In the genomic region with DNA sequence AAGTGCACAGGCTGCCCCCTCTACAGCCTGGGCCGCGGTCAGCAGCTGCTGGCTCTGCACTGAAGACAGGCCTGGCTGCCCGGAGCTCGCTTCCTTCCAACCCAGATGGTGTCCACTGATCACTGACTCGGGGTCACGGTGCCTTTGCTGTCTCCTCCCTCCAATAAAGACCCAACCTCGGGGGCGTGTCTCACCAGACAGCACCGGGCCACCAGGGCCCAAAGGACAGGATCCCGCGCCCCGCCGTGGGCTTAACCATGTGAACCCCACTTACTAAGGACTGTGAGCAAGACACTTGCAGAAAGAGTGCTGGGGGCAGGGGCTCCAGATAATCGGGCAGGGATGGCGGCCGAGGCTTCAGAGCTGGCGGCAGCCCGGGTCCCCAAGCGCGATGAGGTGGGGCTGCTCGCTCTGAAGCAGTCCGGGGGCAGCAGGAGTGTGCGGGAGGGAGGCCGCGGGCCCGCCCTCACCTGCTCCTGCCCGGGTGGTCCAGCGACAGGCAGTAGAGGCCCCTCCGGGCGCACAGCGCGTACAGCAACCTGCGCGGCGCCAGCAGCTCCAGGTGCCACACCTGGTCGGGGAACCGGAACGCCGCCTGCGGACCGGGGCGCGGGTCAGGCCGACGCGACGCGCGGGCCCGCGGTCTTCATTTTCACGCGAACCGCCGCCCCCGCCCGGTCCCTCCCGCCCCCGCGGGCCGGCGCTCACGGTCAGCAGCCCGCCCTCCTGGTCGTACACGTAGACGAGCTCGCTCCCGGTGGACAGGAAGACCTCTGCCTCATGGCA, we compare ENCODE assay signal across 8 cellular contexts. TPM values are rescaled to one million over a fixed set of nuclear protein-coding genes. Genes with fewer than 3 reads are reported as not detected.
DNase-seq lines count a peak whose midpoint lies in the region; ATAC-seq and TF ChIP-seq lines count a peak whose summit lies in the region.

No MANE protein-coding gene starts in this region.

- intact Hi-C loops in colonic mucosa (cut with DNase I): no loop called here
- intact Hi-C loops in lower lobe of right lung (cut with DNase I): no loop called here
- intact Hi-C loops in upper lobe of right lung (cut with DNase I): no loop called here

- no peaks in the 10 kb centered on the region for H3K9me3 ChIP-seq in BE2C
- H3K9me3 ChIP-seq in OCI-LY3 (ENCODE audit: insufficient read depth, low read length): no peaks in the 10 kb centered on the region
- no peaks in the 10 kb centered on the region for H3K9me3 ChIP-seq in colonic mucosa
- no peaks in the 10 kb centered on the region for H3K9me3 ChIP-seq in lower lobe of right lung
- no peaks in the 10 kb centered on the region for H3K9me3 ChIP-seq in upper lobe of right lung

- H3K27ac ChIP-seq in OCI-LY3 (ENCODE audit: low read length) (peak overlapping the region; percentile 66), colonic mucosa (peak overlapping the region; percentile 94), lower lobe of right lung (peak overlapping the region; percentile 86), upper lobe of right lung (peak overlapping the region; percentile 79)

- H4K20me1 ChIP-seq in OCI-LY3 (ENCODE audit: insufficient read depth, low read length): no peaks in the 10 kb centered on the region

- TF ChIP-seq CTCF in BE2C (IDR thresholded peaks at IDR 0.05; ENCODE audit: low read depth, low read length) (no peak), OCI-LY3 (IDR thresholded peaks at IDR 0.05; ENCODE audit: low read depth, low read length) (no peak), colonic mucosa (IDR thresholded peaks at IDR 0.05) (no peak), lower lobe of right lung (IDR thresholded peaks at IDR 0.05) (no peak), upper lobe of right lung (IDR thresholded peaks at IDR 0.05) (no peak)

- H2AFZ ChIP-seq in OCI-LY3 (ENCODE audit: low read depth, low read length): peak overlapping the region; percentile 33; the same call in 1 of the 2 replicates

- no peaks in the 10 kb centered on the region for H3K4me1 ChIP-seq in BE2C
- peaks cover 15% of the 10 kb centered on the region for H3K4me1 ChIP-seq in OCI-LY3 (ENCODE audit: low read length)
- peaks cover 15% of the 10 kb centered on the region for H3K4me1 ChIP-seq in colonic mucosa
- peaks cover 28% of the 10 kb centered on the region for H3K4me1 ChIP-seq in lower lobe of right lung
- peaks cover 23% of the 10 kb centered on the region for H3K4me1 ChIP-seq in upper lobe of right lung

- H3K9ac ChIP-seq in OCI-LY3 (ENCODE audit: low read length) (peak overlapping the region; percentile 81), colonic mucosa (ENCODE audit: low read depth in 2 of 2, low read length in 2 of 2) (peak overlapping the region; percentile 85)

- peaks cover 20% of the 10 kb centered on the region for H3K79me2 ChIP-seq in OCI-LY3 (ENCODE audit: low read length)

- peak overlapping the region; percentile 99 for H3K4me2 ChIP-seq in OCI-LY3 (ENCODE audit: low read length)

- no peaks in the 10 kb centered on the region for H3K27me3 ChIP-seq in BE2C
- no peaks in the 10 kb centered on the region for H3K27me3 ChIP-seq in OCI-LY3 (ENCODE audit: low read depth, low read length)
- no peaks in the 10 kb centered on the region for H3K27me3 ChIP-seq in colonic mucosa
- H3K27me3 ChIP-seq in lower lobe of right lung (ENCODE audit: low read depth): no peaks in the 10 kb centered on the region
- no peaks in the 10 kb centered on the region for H3K27me3 ChIP-seq in upper lobe of right lung

- DNase-seq in BE2C (no peak), colonic mucosa (peak; percentile 58), lower lobe of right lung (no peak), upper lobe of right lung (no peak)

- H3K36me3 ChIP-seq in BE2C (peaks cover 29% of the 10 kb centered on the region), OCI-LY3 (replicated peaks; ENCODE audit: low read depth, low read length) (peaks cover 12% of the 10 kb centered on the region), colonic mucosa (peaks cover 6% of the 10 kb centered on the region), lower lobe of right lung (peaks cover 41% of the 10 kb centered on the region), upper lobe of right lung (peaks cover 37% of the 10 kb centered on the region)

- peak; percentile 1 for ATAC-seq in GM21515 (IDR thresholded peaks at IDR 0.05; ENCODE audit: unreplicated experiment)
- ATAC-seq in lower lobe of right lung: peak; percentile 7 to 49
- ATAC-seq in upper lobe of right lung: peak; percentile 32
- no peak for ATAC-seq in HG03025 (IDR thresholded peaks at IDR 0.05; ENCODE audit: low FRiP score, unreplicated experiment)
- ATAC-seq in HG03108 (IDR thresholded peaks at IDR 0.05; ENCODE audit: unreplicated experiment): no peak

- H3K4me3 ChIP-seq in BE2C (ENCODE audit: low read depth, low read length) (peak overlapping the region; percentile 88), OCI-LY3 (ENCODE audit: low read length) (peak overlapping the region; percentile 83), colonic mucosa (peak overlapping the region; percentile 92), lower lobe of right lung (peak overlapping the region; percentile 100), upper lobe of right lung (peak overlapping the region; percentile 99)

RNA-seq across cellular contexts. Expression of gene FAAP100, which starts 0.5 kb away (rescaled TPM):
- polyA plus RNA-seq in BE2C (2012; ENCODE audit: insufficient read depth, insufficient read length, low read depth): 43.0 TPM
- total RNA-seq in colonic mucosa (10 to 100 TPM; 16.5 to 34.3 TPM), lower lobe of right lung (26.0 TPM), upper lobe of right lung (27.3 TPM)

RNA-seq across cellular contexts. Expression of gene FSCN2, which starts 23.5 kb away (rescaled TPM):
- 2.4 TPM for polyA plus RNA-seq in BE2C (2012; ENCODE audit: insufficient read depth, insufficient read length, low read depth)
- total RNA-seq in colonic mucosa (1 to 10 TPM; 1.0 to 2.2 TPM), lower lobe of right lung (3.3 TPM), upper lobe of right lung (3.6 TPM)

RNA-seq across cellular contexts. Expression of gene ACTG1, which starts 39.1 kb away (rescaled TPM):
- 2,263 TPM for polyA plus RNA-seq in BE2C (2012; ENCODE audit: insufficient read depth, insufficient read length, low read depth)
- total RNA-seq in colonic mucosa: 1,000 to 10,000 TPM; 4,489 to 4,790 TPM
- 1,821 TPM for total RNA-seq in lower lobe of right lung
- 2,193 TPM for total RNA-seq in upper lobe of right lung

Comparison
In these comparisons a context has a peak if more than half of its experiments do, and no peak if none do; other contexts are left out.
1. ATAC-seq: peak in GM21515 (single experiment), lower lobe of right lung (2 of 2) and upper lobe of right lung (single experiment); none in HG03025 (single experiment) and HG03108 (single experiment).
2. Peak in every context shown above with its lines, with median percentiles within 50 percentile points of each other: H3K4me3 ChIP-seq and H3K27ac ChIP-seq.